Comparison of ENCODE assay signal across 1 cellular context in the genomic region with DNA sequence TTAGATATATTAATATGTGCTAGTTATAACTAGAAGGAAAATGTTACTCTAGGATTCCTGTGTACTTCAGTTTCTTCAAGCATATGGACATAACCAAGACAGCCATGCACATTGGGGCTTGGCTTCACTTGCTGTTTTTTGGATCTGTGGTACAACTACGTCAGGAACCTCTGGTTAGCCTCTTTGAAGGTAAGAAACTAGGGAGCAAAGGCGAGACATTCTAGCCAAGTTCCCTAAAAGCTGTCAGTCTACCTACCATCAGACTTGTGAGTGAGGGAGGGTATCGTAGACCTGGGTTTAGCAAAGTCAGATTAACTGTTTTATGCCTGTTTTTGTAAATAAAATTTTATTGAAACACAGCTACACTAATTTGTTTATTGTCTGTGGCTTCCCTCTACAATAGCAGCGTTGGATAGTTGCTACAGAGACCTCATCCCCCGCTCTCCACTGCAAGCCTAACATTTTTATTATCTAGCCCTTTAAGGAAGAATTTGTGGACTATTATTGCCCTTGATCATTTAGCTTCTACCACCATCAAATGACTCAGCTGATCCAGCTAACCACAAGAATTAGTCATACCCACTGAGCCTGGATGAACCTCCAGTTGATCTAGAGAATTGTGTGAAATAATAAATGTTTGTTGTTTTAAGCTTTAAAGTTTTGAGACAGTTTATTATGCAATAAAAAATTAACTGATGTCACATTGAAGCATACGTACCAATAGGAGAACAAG.
TF ChIP-seq lines count a peak whose summit lies in the region.

No MANE protein-coding gene starts in this region.

TF ChIP-seq in HEK293, 187 proteins besides CTCF, POLR2A, EP300 and RAD21 (continued from another document):
- TF ChIP-seq, protein P1, sequence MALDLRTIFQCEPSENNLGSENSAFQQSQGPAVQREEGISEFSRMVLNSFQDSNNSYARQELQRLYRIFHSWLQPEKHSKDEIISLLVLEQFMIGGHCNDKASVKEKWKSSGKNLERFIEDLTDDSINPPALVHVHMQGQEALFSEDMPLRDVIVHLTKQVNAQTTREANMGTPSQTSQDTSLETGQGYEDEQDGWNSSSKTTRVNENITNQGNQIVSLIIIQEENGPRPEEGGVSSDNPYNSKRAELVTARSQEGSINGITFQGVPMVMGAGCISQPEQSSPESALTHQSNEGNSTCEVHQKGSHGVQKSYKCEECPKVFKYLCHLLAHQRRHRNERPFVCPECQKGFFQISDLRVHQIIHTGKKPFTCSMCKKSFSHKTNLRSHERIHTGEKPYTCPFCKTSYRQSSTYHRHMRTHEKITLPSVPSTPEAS (tag by site-specific recombination; IDR thresholded peaks at IDR 0.05): 0 out of 2 replicates have a peak, but pooled peaks have one; percentile 13
- TF ChIP-seq ZNF48 (tag by site-specific recombination; IDR thresholded peaks at IDR 0.05): no peak
- TF ChIP-seq, protein P2, sequence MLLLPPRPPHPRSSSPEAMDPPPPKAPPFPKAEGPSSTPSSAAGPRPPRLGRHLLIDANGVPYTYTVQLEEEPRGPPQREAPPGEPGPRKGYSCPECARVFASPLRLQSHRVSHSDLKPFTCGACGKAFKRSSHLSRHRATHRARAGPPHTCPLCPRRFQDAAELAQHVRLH (tag by site-specific recombination; IDR thresholded peaks at IDR 0.05): peak; percentile 65; the same call in 1 of the 2 replicates
- TF ChIP-seq ZNF174 (tag by site-specific recombination; IDR thresholded peaks at IDR 0.05): no peak
- TF ChIP-seq ZNF391 (tag by site-specific recombination; IDR thresholded peaks at IDR 0.05; ENCODE audit: borderline replicate concordance, low read depth): no peak
- TF ChIP-seq GLI2 (tag by site-specific recombination; IDR thresholded peaks at IDR 0.05; ENCODE audit: borderline replicate concordance, low read depth): peak; percentile 68; the same call in 1 of the 2 replicates
- TF ChIP-seq ZEB2 (tag by site-specific recombination; IDR thresholded peaks at IDR 0.05): peak; percentile 86
- TF ChIP-seq, protein P3, sequence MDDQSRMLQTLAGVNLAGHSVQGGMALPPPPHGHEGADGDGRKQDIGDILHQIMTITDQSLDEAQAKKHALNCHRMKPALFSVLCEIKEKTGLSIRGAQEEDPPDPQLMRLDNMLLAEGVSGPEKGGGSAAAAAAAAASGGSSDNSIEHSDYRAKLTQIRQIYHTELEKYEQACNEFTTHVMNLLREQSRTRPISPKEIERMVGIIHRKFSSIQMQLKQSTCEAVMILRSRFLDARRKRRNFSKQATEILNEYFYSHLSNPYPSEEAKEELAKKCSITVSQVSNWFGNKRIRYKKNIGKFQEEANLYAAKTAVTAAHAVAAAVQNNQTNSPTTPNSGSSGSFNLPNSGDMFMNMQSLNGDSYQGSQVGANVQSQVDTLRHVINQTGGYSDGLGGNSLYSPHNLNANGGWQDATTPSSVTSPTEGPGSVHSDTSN (CRISPR knock-in tag; IDR thresholded peaks at IDR 0.05): no peak
- peak; percentile 68 for TF ChIP-seq KLF8 (tag by site-specific recombination; IDR thresholded peaks at IDR 0.05)
- TF ChIP-seq ZNF629 (tag by site-specific recombination; IDR thresholded peaks at IDR 0.05): peak; percentile 90
- no peak for TF ChIP-seq ZNF324 (tag by site-specific recombination; IDR thresholded peaks at IDR 0.05)
- TF ChIP-seq ZNF843 (tag by site-specific recombination; IDR thresholded peaks at IDR 0.05): peak; percentile 89
- no peak for TF ChIP-seq KLF9 (tag by site-specific recombination; IDR thresholded peaks at IDR 0.05; ENCODE audit: low read depth)
- TF ChIP-seq SP7 (tag by site-specific recombination; IDR thresholded peaks at IDR 0.05): peak; percentile 92; the same call in 1 of the 2 replicates
- TF ChIP-seq, protein P4, sequence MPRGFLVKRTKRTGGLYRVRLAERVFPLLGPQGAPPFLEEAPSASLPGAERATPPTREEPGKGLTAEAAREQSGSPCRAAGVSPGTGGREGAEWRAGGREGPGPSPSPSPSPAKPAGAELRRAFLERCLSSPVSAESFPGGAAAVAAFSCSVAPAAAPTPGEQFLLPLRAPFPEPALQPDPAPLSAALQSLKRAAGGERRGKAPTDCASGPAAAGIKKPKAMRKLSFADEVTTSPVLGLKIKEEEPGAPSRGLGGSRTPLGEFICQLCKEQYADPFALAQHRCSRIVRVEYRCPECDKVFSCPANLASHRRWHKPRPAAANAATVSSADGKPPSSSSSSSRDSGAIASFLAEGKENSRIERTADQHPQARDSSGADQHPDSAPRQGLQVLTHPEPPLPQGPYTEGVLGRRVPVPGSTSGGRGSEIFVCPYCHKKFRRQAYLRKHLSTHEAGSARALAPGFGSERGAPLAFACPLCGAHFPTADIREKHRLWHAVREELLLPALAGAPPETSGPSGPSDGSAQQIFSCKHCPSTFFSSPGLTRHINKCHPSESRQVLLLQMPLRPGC (tag by site-specific recombination; IDR thresholded peaks at IDR 0.05): peak; percentile 75
- TF ChIP-seq, protein P5, sequence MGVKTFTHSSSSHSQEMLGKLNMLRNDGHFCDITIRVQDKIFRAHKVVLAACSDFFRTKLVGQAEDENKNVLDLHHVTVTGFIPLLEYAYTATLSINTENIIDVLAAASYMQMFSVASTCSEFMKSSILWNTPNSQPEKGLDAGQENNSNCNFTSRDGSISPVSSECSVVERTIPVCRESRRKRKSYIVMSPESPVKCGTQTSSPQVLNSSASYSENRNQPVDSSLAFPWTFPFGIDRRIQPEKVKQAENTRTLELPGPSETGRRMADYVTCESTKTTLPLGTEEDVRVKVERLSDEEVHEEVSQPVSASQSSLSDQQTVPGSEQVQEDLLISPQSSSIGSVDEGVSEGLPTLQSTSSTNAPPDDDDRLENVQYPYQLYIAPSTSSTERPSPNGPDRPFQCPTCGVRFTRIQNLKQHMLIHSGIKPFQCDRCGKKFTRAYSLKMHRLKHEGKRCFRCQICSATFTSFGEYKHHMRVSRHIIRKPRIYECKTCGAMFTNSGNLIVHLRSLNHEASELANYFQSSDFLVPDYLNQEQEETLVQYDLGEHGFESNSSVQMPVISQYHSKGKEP (tag by site-specific recombination; IDR thresholded peaks at IDR 0.05): 0 out of 2 replicates have a peak, but pooled peaks have one; percentile 22
- TF ChIP-seq, protein P6, sequence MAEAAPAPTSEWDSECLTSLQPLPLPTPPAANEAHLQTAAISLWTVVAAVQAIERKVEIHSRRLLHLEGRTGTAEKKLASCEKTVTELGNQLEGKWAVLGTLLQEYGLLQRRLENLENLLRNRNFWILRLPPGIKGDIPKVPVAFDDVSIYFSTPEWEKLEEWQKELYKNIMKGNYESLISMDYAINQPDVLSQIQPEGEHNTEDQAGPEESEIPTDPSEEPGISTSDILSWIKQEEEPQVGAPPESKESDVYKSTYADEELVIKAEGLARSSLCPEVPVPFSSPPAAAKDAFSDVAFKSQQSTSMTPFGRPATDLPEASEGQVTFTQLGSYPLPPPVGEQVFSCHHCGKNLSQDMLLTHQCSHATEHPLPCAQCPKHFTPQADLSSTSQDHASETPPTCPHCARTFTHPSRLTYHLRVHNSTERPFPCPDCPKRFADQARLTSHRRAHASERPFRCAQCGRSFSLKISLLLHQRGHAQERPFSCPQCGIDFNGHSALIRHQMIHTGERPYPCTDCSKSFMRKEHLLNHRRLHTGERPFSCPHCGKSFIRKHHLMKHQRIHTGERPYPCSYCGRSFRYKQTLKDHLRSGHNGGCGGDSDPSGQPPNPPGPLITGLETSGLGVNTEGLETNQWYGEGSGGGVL (tag by site-specific recombination; IDR thresholded peaks at IDR 0.05): peak; percentile 53
- TF ChIP-seq, protein P7, sequence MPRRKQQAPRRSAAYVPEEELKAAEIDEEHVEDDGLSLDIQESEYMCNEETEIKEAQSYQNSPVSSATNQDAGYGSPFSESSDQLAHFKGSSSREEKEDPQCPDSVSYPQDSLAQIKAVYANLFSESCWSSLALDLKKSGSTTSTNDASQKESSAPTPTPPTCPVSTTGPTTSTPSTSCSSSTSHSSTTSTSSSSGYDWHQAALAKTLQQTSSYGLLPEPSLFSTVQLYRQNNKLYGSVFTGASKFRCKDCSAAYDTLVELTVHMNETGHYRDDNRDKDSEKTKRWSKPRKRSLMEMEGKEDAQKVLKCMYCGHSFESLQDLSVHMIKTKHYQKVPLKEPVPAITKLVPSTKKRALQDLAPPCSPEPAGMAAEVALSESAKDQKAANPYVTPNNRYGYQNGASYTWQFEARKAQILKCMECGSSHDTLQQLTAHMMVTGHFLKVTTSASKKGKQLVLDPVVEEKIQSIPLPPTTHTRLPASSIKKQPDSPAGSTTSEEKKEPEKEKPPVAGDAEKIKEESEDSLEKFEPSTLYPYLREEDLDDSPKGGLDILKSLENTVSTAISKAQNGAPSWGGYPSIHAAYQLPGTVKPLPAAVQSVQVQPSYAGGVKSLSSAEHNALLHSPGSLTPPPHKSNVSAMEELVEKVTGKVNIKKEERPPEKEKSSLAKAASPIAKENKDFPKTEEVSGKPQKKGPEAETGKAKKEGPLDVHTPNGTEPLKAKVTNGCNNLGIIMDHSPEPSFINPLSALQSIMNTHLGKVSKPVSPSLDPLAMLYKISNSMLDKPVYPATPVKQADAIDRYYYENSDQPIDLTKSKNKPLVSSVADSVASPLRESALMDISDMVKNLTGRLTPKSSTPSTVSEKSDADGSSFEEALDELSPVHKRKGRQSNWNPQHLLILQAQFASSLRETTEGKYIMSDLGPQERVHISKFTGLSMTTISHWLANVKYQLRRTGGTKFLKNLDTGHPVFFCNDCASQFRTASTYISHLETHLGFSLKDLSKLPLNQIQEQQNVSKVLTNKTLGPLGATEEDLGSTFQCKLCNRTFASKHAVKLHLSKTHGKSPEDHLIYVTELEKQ (tag by site-specific recombination; IDR thresholded peaks at IDR 0.05; ENCODE audit: borderline replicate concordance): peak; percentile 61; the same call in 1 of the 2 replicates
- TF ChIP-seq ZNF776 (tag by site-specific recombination; IDR thresholded peaks at IDR 0.05; ENCODE audit: borderline replicate concordance): no peak
- 0 out of 2 replicates have a peak, but pooled peaks have one; percentile 12 for TF ChIP-seq SCRT1 (tag by site-specific recombination; IDR thresholded peaks at IDR 0.05; ENCODE audit: borderline replicate concordance)
- no peak for TF ChIP-seq KLF1 (tag by site-specific recombination; IDR thresholded peaks at IDR 0.05)
- TF ChIP-seq, protein P8, sequence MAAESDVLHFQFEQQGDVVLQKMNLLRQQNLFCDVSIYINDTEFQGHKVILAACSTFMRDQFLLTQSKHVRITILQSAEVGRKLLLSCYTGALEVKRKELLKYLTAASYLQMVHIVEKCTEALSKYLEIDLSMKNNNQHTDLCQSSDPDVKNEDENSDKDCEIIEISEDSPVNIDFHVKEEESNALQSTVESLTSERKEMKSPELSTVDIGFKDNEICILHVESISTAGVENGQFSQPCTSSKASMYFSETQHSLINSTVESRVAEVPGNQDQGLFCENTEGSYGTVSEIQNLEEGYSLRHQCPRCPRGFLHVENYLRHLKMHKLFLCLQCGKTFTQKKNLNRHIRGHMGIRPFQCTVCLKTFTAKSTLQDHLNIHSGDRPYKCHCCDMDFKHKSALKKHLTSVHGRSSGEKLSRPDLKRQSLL (tag by site-specific recombination; IDR thresholded peaks at IDR 0.05): no peak
- peak; percentile 30; the same call in 1 of the 2 replicates for TF ChIP-seq GLIS2 (tag by site-specific recombination; IDR thresholded peaks at IDR 0.05)
- peak; percentile 12; the same call in 1 of the 2 replicates for TF ChIP-seq ZNF10 (tag by site-specific recombination; IDR thresholded peaks at IDR 0.05)
- TF ChIP-seq MZF1 (tag by site-specific recombination; IDR thresholded peaks at IDR 0.05; ENCODE audit: borderline replicate concordance): 0 out of 2 replicates have a peak, but pooled peaks have one; percentile 14
- TF ChIP-seq OSR2 (tag by site-specific recombination; IDR thresholded peaks at IDR 0.05): peak; percentile 81
